In the genomic region with DNA sequence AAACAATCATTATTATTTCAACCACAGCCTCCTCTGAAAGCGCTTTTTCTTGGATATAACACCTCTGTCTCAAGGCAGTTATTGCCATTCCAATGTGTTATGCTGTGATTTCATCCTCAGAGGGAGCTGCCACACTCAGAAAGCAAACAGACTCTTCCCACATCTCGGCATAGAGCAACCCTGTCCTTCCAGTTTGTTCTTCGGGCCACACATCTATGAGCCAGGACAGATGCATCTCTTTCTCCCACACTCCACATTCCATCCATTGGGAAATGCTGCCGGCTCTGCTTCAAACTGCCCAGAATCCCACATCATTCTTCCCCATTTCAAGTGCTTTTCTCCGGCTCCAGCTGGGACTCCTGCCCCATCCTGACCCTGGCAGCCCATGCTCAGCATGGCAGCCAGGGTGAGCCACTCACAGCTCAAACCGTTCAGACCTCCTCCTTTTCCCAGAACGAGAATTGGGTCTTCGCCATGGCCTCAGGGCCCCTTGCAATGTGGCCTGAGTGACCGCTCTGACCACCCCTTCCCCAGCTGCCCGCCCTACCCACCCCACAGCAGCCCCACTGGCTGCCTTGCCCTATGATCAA, we compare ENCODE assay signal across 18 cellular contexts.
"Had no signal": no experiment of that assay in that cellular context is flagged by ENCODE, and none has a peak within 500 bp of the region (broad histone marks: within the 10 kb centered on the region; RNA-seq: fewer than 3 reads in every experiment).

No MANE protein-coding gene starts in this region.

- H3K9me3 ChIP-seq: esophagus muscularis mucosa, thoracic aorta had no signal

- H3K36me3 Mint-ChIP-seq: activated CD8-positive, alpha-beta memory T cell treated with anti-CD3 and anti-CD28 coated beads, Interleukin-2, amount 10 ng/mL, durations not matched to agents 7 days and 5 days; activated naive CD8-positive, alpha-beta T cell; natural killer cell; stimulated activated memory B cell treated with anti-CD40 and anti-IgM and Interleukin-4, amounts not matched to agents 10 μg/mL and 1 μg/mL and 100 μg/mL, for 72 hours had no signal

- H3K27ac ChIP-seq: esophagus muscularis mucosa, left ventricle myocardium inferior, thoracic aorta had no signal

- H3K27me3 Mint-ChIP-seq: activated CD4-positive, alpha-beta memory T cell treated with anti-CD3 and anti-CD28 coated beads, Interleukin-2, amount 10 ng/mL, durations not matched to agents 7 days and 5 days; activated naive CD8-positive, alpha-beta T cell had no signal

- H3K4me3 ChIP-seq: esophagus muscularis mucosa, left ventricle myocardium inferior, thoracic aorta had no signal

- ATAC-seq: activated CD8-positive, alpha-beta memory T cell treated with anti-CD3 and anti-CD28 coated beads, Interleukin-2, amount 10 ng/mL, durations not matched to agents 7 days and 5 days; natural killer cell; stimulated activated memory B cell treated with anti-CD40 and anti-IgM and Interleukin-4, amounts not matched to agents 10 μg/mL and 1 μg/mL and 100 μg/mL, for 72 hours had no signal

- H3K4me3 Mint-ChIP-seq: activated B cell treated with CpG ODN at 0.5 μM for 24 hours; activated CD4-positive, alpha-beta memory T cell treated with anti-CD3 and anti-CD28 coated beads, Interleukin-2, amount 10 ng/mL, durations not matched to agents 7 days and 5 days; activated CD8-positive, alpha-beta memory T cell treated with anti-CD3 and anti-CD28 coated beads, Interleukin-2, amount 10 ng/mL, durations not matched to agents 7 days and 5 days; activated naive CD8-positive, alpha-beta T cell; natural killer cell; stimulated activated memory B cell treated with anti-CD40 and anti-IgM and Interleukin-4, amounts not matched to agents 10 μg/mL and 1 μg/mL and 100 μg/mL, for 72 hours had no signal

- H3K9me3 Mint-ChIP-seq: activated CD4-positive, alpha-beta memory T cell treated with anti-CD3 and anti-CD28 coated beads, Interleukin-2, amount 10 ng/mL, durations not matched to agents 7 days and 5 days; natural killer cell; stimulated activated memory B cell treated with anti-CD40 and anti-IgM and Interleukin-4, amounts not matched to agents 10 μg/mL and 1 μg/mL and 100 μg/mL, for 72 hours had no signal

- H3K4me1 Mint-ChIP-seq: activated B cell treated with CpG ODN at 0.5 μM for 24 hours; activated CD4-positive, alpha-beta memory T cell treated with anti-CD3 and anti-CD28 coated beads, Interleukin-2, amount 10 ng/mL, durations not matched to agents 7 days and 5 days; activated CD8-positive, alpha-beta memory T cell treated with anti-CD3 and anti-CD28 coated beads, Interleukin-2, amount 10 ng/mL, durations not matched to agents 7 days and 5 days; stimulated activated memory B cell treated with anti-CD40 and anti-IgM and Interleukin-4, amounts not matched to agents 10 μg/mL and 1 μg/mL and 100 μg/mL, for 72 hours had no signal

- DNase-seq: activated B cell treated with CpG ODN at 0.5 μM for 24 hours; activated CD4-positive, alpha-beta memory T cell treated with anti-CD3 and anti-CD28 coated beads, Interleukin-2, amount 10 ng/mL, durations not matched to agents 7 days and 5 days; activated CD4-positive, alpha-beta T cell treated with anti-CD3 and anti-CD28 coated beads for 4 hours; activated CD8-positive, alpha-beta memory T cell treated with anti-CD3 and anti-CD28 coated beads, Interleukin-2, amount 10 ng/mL, durations not matched to agents 7 days and 5 days; dermis blood vessel endothelial cell; effector memory CD4-positive, alpha-beta T cell; foreskin fibroblast; kidney; left ventricle myocardium inferior; natural killer cell; small intestine; stimulated activated CD4-positive, alpha-beta T cell treated with anti-CD3 and anti-CD28 coated beads, Interleukin-4, amount 100 ng/mL, for 24 hours; SW 1271 had no signal

- H3K27ac Mint-ChIP-seq: activated B cell treated with CpG ODN at 0.5 μM for 24 hours; activated CD4-positive, alpha-beta memory T cell treated with anti-CD3 and anti-CD28 coated beads, Interleukin-2, amount 10 ng/mL, durations not matched to agents 7 days and 5 days; activated CD8-positive, alpha-beta memory T cell treated with anti-CD3 and anti-CD28 coated beads, Interleukin-2, amount 10 ng/mL, durations not matched to agents 7 days and 5 days; activated naive CD8-positive, alpha-beta T cell; natural killer cell; progenitor cell of endocrine pancreas; stimulated activated memory B cell treated with anti-CD40 and anti-IgM and Interleukin-4, amounts not matched to agents 10 μg/mL and 1 μg/mL and 100 μg/mL, for 72 hours had no signal

- H3K36me3 ChIP-seq: esophagus muscularis mucosa, left ventricle myocardium inferior, thoracic aorta had no signal
